10 cellular contexts compared by ENCODE assay signal in genomic region chr1:25874209-25874608, GRCh38. TPM values are rescaled to one million over a fixed set of nuclear protein-coding genes. Genes with fewer than 3 reads are reported as not detected.
DNase-seq lines count a peak whose midpoint lies in the region; ATAC-seq and TF ChIP-seq lines count a peak whose summit lies in the region.
"Had no signal": no experiment of that assay in that cellular context is flagged by ENCODE, and none has a peak within 500 bp of the region (broad histone marks: within the 10 kb centered on the region; RNA-seq: fewer than 3 reads in every experiment).

No MANE protein-coding gene starts in this region.

- in situ Hi-C loops in mammary epithelial cell (cut with MboI; ENCODE audit: low sequenced_read_pairs in 2 of 2) = no loop called here

- TF ChIP-seq CTCF in left ventricle myocardium inferior (IDR thresholded peaks at IDR 0.05; ENCODE audit: borderline replicate concordance) (no peak), mammary epithelial cell (conservative IDR thresholded peaks at IDR 0.05 in 1 of 2, IDR thresholded peaks at IDR 0.05 in 1 of 2; ENCODE audit: extremely low read depth in 1 of 2, insufficient read depth in 1 of 2, low read depth in 1 of 2, low read length in 2 of 2) (no peak), upper lobe of right lung (IDR thresholded peaks at IDR 0.05) (no peak)

- no peak for DNase-seq in left ventricle myocardium inferior
- DNase-seq in Right ventricle myocardium superior = no peak
- no peak for DNase-seq in mammary epithelial cell
- peak; percentile 16 for DNase-seq in upper lobe of right lung
- no peak for DNase-seq in NK-92 treated with Interleukin-12 subunit alpha and Interleukin-12 subunit beta, amount 100 ng/mL, for 24 hours (lab: John Stamatoyannopoulos, UW)
- no peak for DNase-seq in activated gamma-delta T cell treated with Interleukin-2 at 50 U/mL for 16 hours
- DNase-seq: AML-193, HCEC 1CT had no signal

- no peak for ATAC-seq in Right ventricle myocardium superior (ENCODE audit: poor library complexity)
- no peak for ATAC-seq in upper lobe of right lung
- ATAC-seq in GM19328 (IDR thresholded peaks at IDR 0.05; ENCODE audit: unreplicated experiment) = no peak

- no TSS peak for BruUV-seq in mammary epithelial cell (replicated peaks; lab: Mats Ljungman, UMichigan)

- dilution Hi-C loops in mammary epithelial cell (cut with HindIII; ENCODE audit: low sequenced_read_pairs) = no loop called here

- H3K27me3 ChIP-seq in left ventricle myocardium inferior (ENCODE audit: low read depth) = no peaks in the 10 kb centered on the region
- no peaks in the 10 kb centered on the region for H3K27me3 ChIP-seq in mammary epithelial cell (ENCODE audit: insufficient read depth, low read length)
- no peaks in the 10 kb centered on the region for H3K27me3 ChIP-seq in upper lobe of right lung

- no peak overlapping the region for H2AFZ ChIP-seq in mammary epithelial cell (ENCODE audit: low read depth, low read length)

- peaks cover 23% of the 10 kb centered on the region for H3K79me2 ChIP-seq in mammary epithelial cell (ENCODE audit: insufficient read depth, low read length)

- H3K9me3 ChIP-seq in left ventricle myocardium inferior (replicated peaks) (no peaks in the 10 kb centered on the region), mammary epithelial cell (replicated peaks; ENCODE audit: insufficient read depth, low read length) (no peaks in the 10 kb centered on the region), mesodermal cell (ENCODE audit: control insufficient read depth, low read length) (no peaks in the 10 kb centered on the region), upper lobe of right lung (no peaks in the 10 kb centered on the region)

- H3K9ac ChIP-seq in mammary epithelial cell (ENCODE audit: insufficient read depth, low read length) = no peak overlapping the region

- WGBS in mammary epithelial cell (ENCODE audit: low coverage, missing lambda C conversion rate) = 97% methylated on average over 3 of the region's 3 CpGs
- 80 to 97% methylated on average over 1 to 3 of the region's 3 CpGs for WGBS in mesodermal cell (ENCODE audit: insufficient coverage in 2 of 2), 2 experiments

- intact Hi-C loops in left ventricle myocardium inferior (cut with micrococcal nuclease) (no loop called here), Right ventricle myocardium superior (cut with DNase I) (no loop called here), mammary epithelial cell (cut with micrococcal nuclease) (no loop called here), upper lobe of right lung (cut with DNase I) (no loop called here)

- no peaks in the 10 kb centered on the region for H4K20me1 ChIP-seq in mammary epithelial cell (ENCODE audit: insufficient read depth, low read length)

- H3K36me3 ChIP-seq in left ventricle myocardium inferior = no peaks in the 10 kb centered on the region
- H3K36me3 ChIP-seq in mammary epithelial cell (ENCODE audit: insufficient read depth, low read length) = no peaks in the 10 kb centered on the region
- H3K36me3 ChIP-seq in mesodermal cell (ENCODE audit: control insufficient read depth, insufficient read depth, low read length) = peaks cover 8% of the 10 kb centered on the region
- no peaks in the 10 kb centered on the region for H3K36me3 ChIP-seq in upper lobe of right lung

- H3K4me1 ChIP-seq in left ventricle myocardium inferior = peaks cover 38% of the 10 kb centered on the region
- H3K4me1 ChIP-seq in mammary epithelial cell (ENCODE audit: insufficient read depth, low read length) = peaks cover 56% of the 10 kb centered on the region
- H3K4me1 ChIP-seq in mesodermal cell (ENCODE audit: control insufficient read depth, insufficient read depth, low read length, poor library complexity, severe bottlenecking) = peaks cover 10% of the 10 kb centered on the region
- H3K4me1 ChIP-seq in upper lobe of right lung = peaks cover 28% of the 10 kb centered on the region

- H3K4me3 ChIP-seq in left ventricle myocardium inferior = peak overlapping the region; percentile 74
- peak overlapping the region; percentile 67 to 79 (median 71) for H3K4me3 ChIP-seq in mammary epithelial cell (replicated peaks in 1 of 3; ENCODE audit: insufficient read depth in 1 of 3, low read depth in 2 of 3, low read length in 3 of 3)
- peak overlapping the region; percentile 62 for H3K4me3 ChIP-seq in mesodermal cell (ENCODE audit: extremely low read depth, insufficient read depth, low read length, poor library complexity, severe bottlenecking)
- H3K4me3 ChIP-seq in upper lobe of right lung = peak overlapping the region; percentile 69

- CTCF ChIA-PET in mammary epithelial cell (lab: Charles Lee; ENCODE audit: low non-redundant PET) = interaction anchor here (0.6 kb wide), 2 partner anchors 598 to 638 kb away, joined by 3 to 12 read pairs; no protein-coding TSS in a partner anchor

- H3K27ac ChIP-seq in left ventricle myocardium inferior (replicated peaks) = peak overlapping the region; percentile 69
- H3K27ac ChIP-seq in mammary epithelial cell (ENCODE audit: insufficient read depth, low read depth, low read length) = peak overlapping the region; percentile 4
- H3K27ac ChIP-seq in mesodermal cell (ENCODE audit: low read depth, low read length, severe bottlenecking) = no peak overlapping the region
- peak overlapping the region; percentile 83 for H3K27ac ChIP-seq in upper lobe of right lung

- H3K4me2 ChIP-seq in mammary epithelial cell (ENCODE audit: insufficient read depth, low read depth, low read length) = peak overlapping the region; percentile 98

RNA-seq across cellular contexts. Expression of gene PAQR7, which starts 1.3 kb away (rescaled TPM):
- total RNA-seq in left ventricle myocardium inferior (1.9 TPM), Right ventricle myocardium superior (2.2 TPM), mammary epithelial cell (10 to 100 TPM; 21.6 to 28.3 TPM), upper lobe of right lung (10.8 TPM)
- 18.2 TPM for polyA plus RNA-seq in mammary epithelial cell
- 17.3 TPM for polyA minus RNA-seq in mammary epithelial cell
- polyA plus RNA-seq in mesodermal cell (2013, experiment 1 of 2) = 8.0 TPM
- polyA plus RNA-seq in mesodermal cell (2013, experiment 2 of 2) = 8.1 TPM

RNA-seq across cellular contexts. Expression of gene AUNIP, which starts 15.0 kb away (rescaled TPM):
- total RNA-seq in left ventricle myocardium inferior = not detected
- 0.11 TPM for total RNA-seq in Right ventricle myocardium superior
- 1 to 10 TPM; 5.7 to 9.3 TPM for total RNA-seq in mammary epithelial cell
- 9.9 TPM for polyA plus RNA-seq in mammary epithelial cell
- 10.2 TPM for polyA minus RNA-seq in mammary epithelial cell
- polyA plus RNA-seq in mesodermal cell (2013, experiment 1 of 2) = 5.8 TPM
- polyA plus RNA-seq in mesodermal cell (2013, experiment 2 of 2) = 4.0 TPM
- total RNA-seq in upper lobe of right lung = not detected

RNA-seq across cellular contexts. Expression of gene STMN1, which starts 32.0 kb away (rescaled TPM):
- total RNA-seq in left ventricle myocardium inferior = 47.1 TPM
- 24.2 TPM for total RNA-seq in Right ventricle myocardium superior
- 100 to 1,000 TPM in 1 of 2 donors, 10 to 100 TPM in 1; 42.5 to 202 TPM for total RNA-seq in mammary epithelial cell
- 73.8 TPM for polyA plus RNA-seq in mammary epithelial cell
- 50.2 TPM for polyA minus RNA-seq in mammary epithelial cell
- 857 TPM for polyA plus RNA-seq in mesodermal cell (2013, experiment 1 of 2)
- 919 TPM for polyA plus RNA-seq in mesodermal cell (2013, experiment 2 of 2)
- total RNA-seq in upper lobe of right lung = 42.5 TPM

RNA-seq across cellular contexts. Expression of gene MTFR1L, which starts 54.5 kb away (rescaled TPM):
- total RNA-seq in left ventricle myocardium inferior (252 TPM), Right ventricle myocardium superior (222 TPM), mammary epithelial cell (10 to 100 TPM; 31.2 to 39.0 TPM), upper lobe of right lung (46.0 TPM)
- polyA plus RNA-seq in mammary epithelial cell = 27.1 TPM
- polyA minus RNA-seq in mammary epithelial cell = 44.1 TPM
- 54.2 TPM for polyA plus RNA-seq in mesodermal cell (2013, experiment 1 of 2)
- 46.8 TPM for polyA plus RNA-seq in mesodermal cell (2013, experiment 2 of 2)
